Comparison of ENCODE assay signal across 27 cellular contexts in the genomic region with DNA sequence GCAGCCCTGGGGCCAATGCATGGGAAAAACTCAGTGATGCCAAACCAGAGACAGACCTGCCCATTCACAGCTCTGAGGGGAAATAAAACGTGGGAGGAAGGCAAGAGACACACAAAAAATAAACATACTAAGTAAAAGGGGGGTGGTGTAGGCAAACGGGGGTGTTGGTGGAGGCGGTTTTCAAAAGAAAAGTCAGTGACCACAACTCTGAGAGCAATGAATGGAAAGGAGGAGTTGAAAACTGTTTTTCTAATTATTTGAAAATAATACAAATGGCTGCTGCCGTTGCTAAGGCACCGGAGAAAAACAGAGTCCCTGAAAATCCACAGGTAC.
DNase-seq lines count a peak whose midpoint lies in the region; TF ChIP-seq lines count a peak whose summit lies in the region.
"Had no signal": no experiment of that assay in that cellular context is flagged by ENCODE, and none has a peak within 500 bp of the region (broad histone marks: within the 10 kb centered on the region; RNA-seq: fewer than 3 reads in every experiment).

No MANE protein-coding gene starts in this region.

- dilution Hi-C loops in mammary epithelial cell (cut with HindIII; ENCODE audit: low sequenced_read_pairs), result no loop called here

- no peak overlapping the region for H2BK120ac ChIP-seq in H9 (ENCODE audit: low read depth, low read length, poor library complexity, severe bottlenecking)

- no CpG with 5 or more reads among the region's 5 CpGs for WGBS in H9 (ENCODE audit: extremely low coverage, insufficient read length, low lambda C conversion rate)
- 56% methylated on average over 5 of the region's 5 CpGs for WGBS in mammary epithelial cell (ENCODE audit: low coverage, missing lambda C conversion rate)

- H3K27me3 Mint-ChIP-seq in H9 (ENCODE audit: low read depth), result no peaks in the 10 kb centered on the region

- no peak overlapping the region for H3K4me3 ChIP-seq in mammary epithelial cell (replicated peaks in 1 of 3; ENCODE audit: insufficient read depth in 1 of 3, low read depth in 2 of 3, low read length in 3 of 3)
- H3K4me3 ChIP-seq in coronary artery, result no peak overlapping the region
- H3K4me3 ChIP-seq: PC-9 had no signal

- BruUV-seq in mammary epithelial cell (replicated peaks; lab: Mats Ljungman, UMichigan), result no TSS peak

- no peak overlapping the region for H2BK12ac ChIP-seq in H9 (ENCODE audit: insufficient read length, low read depth, low read length)

- H3K4me1 ChIP-seq in H9 (ENCODE audit: insufficient read depth, low read length) (no peaks in the 10 kb centered on the region), mammary epithelial cell (ENCODE audit: insufficient read depth, low read length) (peaks cover 29% of the 10 kb centered on the region)

- no peak overlapping the region for H3K14ac ChIP-seq in H9 (ENCODE audit: insufficient read depth, low read length)

- in situ Hi-C loops in mammary epithelial cell (cut with MboI; ENCODE audit: low sequenced_read_pairs in 2 of 2), result loop anchor here in 1 of 2 donors (25.0 kb wide), 1 partner anchor 285 kb away; the partner anchor contains the start of gene EFNA5

- H3K79me2 ChIP-seq in H9 (ENCODE audit: insufficient read depth, low read length) (no peaks in the 10 kb centered on the region), mammary epithelial cell (ENCODE audit: insufficient read depth, low read length) (no peaks in the 10 kb centered on the region)

- no peak overlapping the region for H3K4ac ChIP-seq in H9 (ENCODE audit: low read depth, low read length)

- H4K5ac ChIP-seq in H9 (ENCODE audit: insufficient read length, low read depth, low read length), result no peak overlapping the region

- no peak overlapping the region for H4K91ac ChIP-seq in H9 (ENCODE audit: insufficient read length, low read depth, low read length)

- H2BK20ac ChIP-seq in H9 (ENCODE audit: low read depth, low read length, poor library complexity, severe bottlenecking), result no peak overlapping the region

- H3K4me1 Mint-ChIP-seq in H9, result peaks cover 24 to 32% of the 10 kb centered on the region in 2 experiments
- H3K4me1 Mint-ChIP-seq: CD8-positive, alpha-beta memory T cell; T-cell had no signal

- H3K27me3 ChIP-seq in H9 (ENCODE audit: insufficient read depth, low read length) (no peaks in the 10 kb centered on the region), mammary epithelial cell (ENCODE audit: insufficient read depth, low read length) (no peaks in the 10 kb centered on the region)
- H3K27me3 ChIP-seq: BE2C had no signal

- no peak overlapping the region for H4K8ac ChIP-seq in H9 (replicated peaks; ENCODE audit: insufficient read length, low read depth, low read length)

- peak overlapping the region; percentile 48 to 95 (median 69); a peak in 5 of 7 replicates for H3K27ac Mint-ChIP-seq in H9
- H3K27ac Mint-ChIP-seq: CD14-positive monocyte; CD8-positive, alpha-beta memory T cell; HFFc6; IgD-negative memory B cell; T-cell had no signal

- no peak for TF ChIP-seq CTCF in H9 (conservative IDR thresholded peaks at IDR 0.05)
- TF ChIP-seq CTCF in mammary epithelial cell (conservative IDR thresholded peaks at IDR 0.05 in 1 of 2, IDR thresholded peaks at IDR 0.05 in 1 of 2; ENCODE audit: extremely low read depth in 1 of 2, insufficient read depth in 1 of 2, low read depth in 1 of 2, low read length in 2 of 2), result no peak
- TF ChIP-seq CTCF in coronary artery (IDR thresholded peaks at IDR 0.05), result no peak

- H3K4me2 ChIP-seq in H9 (ENCODE audit: insufficient read depth, insufficient read length, low read length), result no peak overlapping the region
- H3K4me2 ChIP-seq in mammary epithelial cell (ENCODE audit: insufficient read depth, low read depth, low read length), result no peak overlapping the region
- H3K4me2 ChIP-seq: PC-9 had no signal

- DNase-seq in H9, result no peak
- DNase-seq in kidney glomerular epithelial cell (lab: John Stamatoyannopoulos, UW), result peak; percentile 81
- no peak for DNase-seq in mammary epithelial cell
- no peak for DNase-seq in NAMALWA (ENCODE audit: low spot score)
- no peak for DNase-seq in nucleus accumbens (lab: John Stamatoyannopoulos, UW)
- DNase-seq in coronary artery (ENCODE audit: low spot score), result no peak
- DNase-seq: BE2C; CD8-positive, alpha-beta memory T cell; DMS153; DND-41; H7; HFFc6; NCI-H1092 treated with DMSO at 0.1 percent for 48 hours; NCI-H1436; NCI-H187 treated with DMSO at 0.1 percent for 48 hours; NCI-H2171 treated with DMSO at 0.1 percent for 48 hours; NCI-H345; NCI-H510A treated with DMSO at 0.1 percent for 48 hours; NCI-H82; NK-92 treated with Interleukin-12 subunit alpha and Interleukin-12 subunit beta, amount 100 ng/mL, for 24 hours; PC-9; Right ventricle myocardium superior; RPMI8226; T-cell had no signal

- no peak overlapping the region for H2BK5ac ChIP-seq in H9 (ENCODE audit: insufficient read length, low read length)

- H2AK5ac ChIP-seq in H9 (ENCODE audit: insufficient read length, low read length), result no peak overlapping the region

- no peaks in the 10 kb centered on the region for H3K79me1 ChIP-seq in H9 (ENCODE audit: insufficient read depth, low read depth, low read length, poor library complexity, severe bottlenecking)

- H3T11ph ChIP-seq in H9 (ENCODE audit: low read length), result no peak overlapping the region

- H3K9ac ChIP-seq in H9 (ENCODE audit: extremely low read depth, insufficient read length, low read length), result no peak overlapping the region
- no peak overlapping the region for H3K9ac ChIP-seq in mammary epithelial cell (ENCODE audit: insufficient read depth, low read length)

- no peak overlapping the region for H3K56ac ChIP-seq in H9 (ENCODE audit: insufficient read length, low read depth, low read length)

- H4K20me1 ChIP-seq in H9 (ENCODE audit: control insufficient read depth, insufficient read depth, insufficient read length) (no peaks in the 10 kb centered on the region), mammary epithelial cell (ENCODE audit: insufficient read depth, low read length) (no peaks in the 10 kb centered on the region)

- H3K27ac ChIP-seq in H9 (ENCODE audit: insufficient read length, low read depth, low read length) (no peak overlapping the region), angular gyrus (ENCODE audit: low read depth, low read length) (peak overlapping the region; percentile 24), mammary epithelial cell (ENCODE audit: insufficient read depth, low read depth, low read length) (no peak overlapping the region), coronary artery (no peak overlapping the region)
- H3K27ac ChIP-seq: PC-9 had no signal

- CTCF ChIA-PET in mammary epithelial cell (lab: Charles Lee; ENCODE audit: low non-redundant PET), result no interaction called here

- intact Hi-C loops in mammary epithelial cell (cut with micrococcal nuclease), result no loop called here

- H2AFZ ChIP-seq in H9 (ENCODE audit: low read length), result no peak overlapping the region
- H2AFZ ChIP-seq in mammary epithelial cell (ENCODE audit: low read depth, low read length), result no peak overlapping the region
- H2AFZ ChIP-seq: PC-9 had no signal

- no peak overlapping the region for H3K23ac ChIP-seq in H9 (ENCODE audit: insufficient read length, low read depth, low read length)

- H3K9me3 ChIP-seq in H9 (ENCODE audit: control insufficient read depth, low read depth, low read length) (no peaks in the 10 kb centered on the region), mammary epithelial cell (replicated peaks; ENCODE audit: insufficient read depth, low read length) (no peaks in the 10 kb centered on the region)
- H3K9me3 ChIP-seq: BE2C had no signal

- no peaks in the 10 kb centered on the region for H3K9me3 Mint-ChIP-seq in H9
- H3K9me3 Mint-ChIP-seq: CD8-positive, alpha-beta memory T cell; T-cell had no signal

- no peaks in the 10 kb centered on the region for H3K23me2 ChIP-seq in H9 (ENCODE audit: insufficient read length, low read depth, low read length, poor library complexity, severe bottlenecking)

- peaks cover 3% of the 10 kb centered on the region for H3K36me3 ChIP-seq in mammary epithelial cell (ENCODE audit: insufficient read depth, low read length)
- H3K36me3 ChIP-seq: BE2C had no signal

- H3K36me3 Mint-ChIP-seq in H9 (ENCODE audit: insufficient read depth in 1 of 3, low read depth in 3 of 3), result peaks cover 0 to 4% (median 0%) of the 10 kb centered on the region in 3 experiments; a peak in 2 of 7 replicates
- H3K36me3 Mint-ChIP-seq: CD14-positive monocyte; CD8-positive, alpha-beta memory T cell; IgD-negative memory B cell; T-cell had no signal

- no peak overlapping the region; the same call in 1 of the 2 replicates for H2BK15ac ChIP-seq in H9 (ENCODE audit: low read depth, low read length)

- no peak overlapping the region for H3K18ac ChIP-seq in H9 (ENCODE audit: insufficient read length, low read depth, low read length)

- no peak overlapping the region for H3K4me3 Mint-ChIP-seq in H9
- H3K4me3 Mint-ChIP-seq: CD14-positive monocyte; CD8-positive, alpha-beta memory T cell; HFFc6; IgD-negative memory B cell; T-cell had no signal
